Comparison of ENCODE assay signal across 1 cellular context in genomic region chr21:33033961-33034413, GRCh38.
TF ChIP-seq lines count a peak whose summit lies in the region.

No MANE protein-coding gene starts in this region.

TF ChIP-seq in IMR-90, 13 proteins besides CTCF, POLR2A, EP300 and RAD21:
- TF ChIP-seq MAZ (IDR thresholded peaks at IDR 0.05; ENCODE audit: borderline replicate concordance, low read depth, low read length), result no peak
- TF ChIP-seq, protein P1, sequence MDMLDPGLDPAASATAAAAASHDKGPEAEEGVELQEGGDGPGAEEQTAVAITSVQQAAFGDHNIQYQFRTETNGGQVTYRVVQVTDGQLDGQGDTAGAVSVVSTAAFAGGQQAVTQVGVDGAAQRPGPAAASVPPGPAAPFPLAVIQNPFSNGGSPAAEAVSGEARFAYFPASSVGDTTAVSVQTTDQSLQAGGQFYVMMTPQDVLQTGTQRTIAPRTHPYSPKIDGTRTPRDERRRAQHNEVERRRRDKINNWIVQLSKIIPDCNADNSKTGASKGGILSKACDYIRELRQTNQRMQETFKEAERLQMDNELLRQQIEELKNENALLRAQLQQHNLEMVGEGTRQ (IDR thresholded peaks at IDR 0.05; ENCODE audit: low read depth, low read length), result no peak
- TF ChIP-seq CEBPB (IDR thresholded peaks at IDR 0.05; ENCODE audit: low read depth, low read length), result no peak
- no peak for TF ChIP-seq SMC3 (IDR thresholded peaks at IDR 0.05; ENCODE audit: low read depth, low read length)
- no peak for TF ChIP-seq ELK1 (IDR thresholded peaks at IDR 0.05; ENCODE audit: borderline replicate concordance, low read depth, low read length)
- TF ChIP-seq RFX5 (IDR thresholded peaks at IDR 0.05; ENCODE audit: low read depth, low read length), result no peak
- no peak for TF ChIP-seq RCOR1 (IDR thresholded peaks at IDR 0.05; ENCODE audit: insufficient replicate concordance, low read length)
- TF ChIP-seq NFE2L2 (IDR thresholded peaks at IDR 0.05; ENCODE audit: low read depth, low read length), result no peak
- TF ChIP-seq FOS (IDR thresholded peaks at IDR 0.05; ENCODE audit: low read depth, low read length), result no peak
- no peak for TF ChIP-seq CHD1 (IDR thresholded peaks at IDR 0.05; ENCODE audit: low read depth, low read length)
- TF ChIP-seq MXI1 (IDR thresholded peaks at IDR 0.05; ENCODE audit: borderline replicate concordance, low read depth, low read length), result no peak
- no peak for TF ChIP-seq MAFK (IDR thresholded peaks at IDR 0.05; ENCODE audit: low read depth, low read length)
- no peak for TF ChIP-seq BHLHE40 (IDR thresholded peaks at IDR 0.05; ENCODE audit: low read depth, low read length)
TF ChIP-seq in IMR-90: peak in this region for 0.
